In genomic region chr15:41283653-41284424, GRCh38 we compare ENCODE assay signal across 1 cellular context.
TF ChIP-seq lines count a peak whose summit lies in the region.

No MANE protein-coding gene starts in this region.

TF ChIP-seq in HepG2, 621 proteins besides CTCF, POLR2A, EP300 and RAD21 (continued from another document and continues in another):
- TF ChIP-seq ATF2 (CRISPR knock-in tag; IDR thresholded peaks at IDR 0.05), result 0 out of 2 replicates have a peak, but pooled peaks have one; percentile 20
- TF ChIP-seq TFDP2 (CRISPR knock-in tag; IDR thresholded peaks at IDR 0.05), result peak; percentile 98
- no peak for TF ChIP-seq TAF15 (IDR thresholded peaks at IDR 0.05; ENCODE audit: low read depth, low read length, poor library complexity, severe bottlenecking)
- TF ChIP-seq TIGD3 (CRISPR knock-in tag; IDR thresholded peaks at IDR 0.05; ENCODE audit: borderline replicate concordance), result no peak
- TF ChIP-seq ZMYM4 (CRISPR knock-in tag; IDR thresholded peaks at IDR 0.05), result peak; percentile 66; the same call in 1 of the 2 replicates
- peak; percentile 89 for TF ChIP-seq ARID4A (CRISPR knock-in tag; IDR thresholded peaks at IDR 0.05; ENCODE audit: borderline replicate concordance)
- TF ChIP-seq FOSL2 (CRISPR knock-in tag; IDR thresholded peaks at IDR 0.05), result peak; percentile 26; the same call in 1 of the 2 replicates
- no peak for TF ChIP-seq MIER2 (CRISPR knock-in tag; IDR thresholded peaks at IDR 0.05)
- TF ChIP-seq CBX2 (IDR thresholded peaks at IDR 0.05; ENCODE audit: low read depth, low read length), result no peak
- TF ChIP-seq CBX2 (CRISPR knock-in tag; IDR thresholded peaks at IDR 0.05; ENCODE audit: low read depth), result no peak
- TF ChIP-seq MEF2D (CRISPR knock-in tag; IDR thresholded peaks at IDR 0.05), result peak; percentile 59
- TF ChIP-seq LRRFIP1 (CRISPR knock-in tag; conservative IDR thresholded peaks at IDR 0.05), result peak; percentile 68; the same call in 1 of the 2 replicates
- peak; percentile 94 for TF ChIP-seq UBTF (CRISPR knock-in tag; IDR thresholded peaks at IDR 0.05)
- TF ChIP-seq HDAC6 (IDR thresholded peaks at IDR 0.05; ENCODE audit: low read depth, low read length), result no peak
- TF ChIP-seq MYPOP (CRISPR knock-in tag; IDR thresholded peaks at IDR 0.05), result peak; percentile 33; the same call in 1 of the 2 replicates
- no peak for TF ChIP-seq SAFB2 (CRISPR knock-in tag; IDR thresholded peaks at IDR 0.05; ENCODE audit: borderline replicate concordance, low read depth)
- TF ChIP-seq CCDC6 (CRISPR knock-in tag; IDR thresholded peaks at IDR 0.05), result no peak; the same call in 1 of the 2 replicates
- peak; percentile 77; the same call in 1 of the 2 replicates for TF ChIP-seq ZNF547 (CRISPR knock-in tag; IDR thresholded peaks at IDR 0.05)
- TF ChIP-seq NBN (conservative IDR thresholded peaks at IDR 0.05), result no peak
- TF ChIP-seq JDP2 (CRISPR knock-in tag; IDR thresholded peaks at IDR 0.05; ENCODE audit: borderline replicate concordance), result no peak
- TF ChIP-seq ZSCAN20 (CRISPR knock-in tag; IDR thresholded peaks at IDR 0.05; ENCODE audit: borderline replicate concordance), result no peak
- TF ChIP-seq STAT5B (CRISPR knock-in tag; IDR thresholded peaks at IDR 0.05), result peak; percentile 49; the same call in 1 of the 2 replicates
- peak; percentile 98 for TF ChIP-seq E2F1 (CRISPR knock-in tag; IDR thresholded peaks at IDR 0.05)
- no peak for TF ChIP-seq SETDB1 (CRISPR knock-in tag; IDR thresholded peaks at IDR 0.05; ENCODE audit: borderline replicate concordance)
- no peak for TF ChIP-seq ARNT2 (CRISPR knock-in tag; IDR thresholded peaks at IDR 0.05; ENCODE audit: low read depth)
- TF ChIP-seq ZBTB26 (CRISPR knock-in tag; IDR thresholded peaks at IDR 0.05; ENCODE audit: borderline replicate concordance), result 0 out of 2 replicates have a peak, but pooled peaks have one; percentile 50
- 0 out of 2 replicates have a peak, but pooled peaks have one; percentile 26 for TF ChIP-seq EEA1 (CRISPR knock-in tag; IDR thresholded peaks at IDR 0.05; ENCODE audit: borderline replicate concordance)
- no peak for TF ChIP-seq NR2C2 (CRISPR knock-in tag; IDR thresholded peaks at IDR 0.05; ENCODE audit: borderline replicate concordance)
- no peak for TF ChIP-seq HMG20A (CRISPR knock-in tag; IDR thresholded peaks at IDR 0.05; ENCODE audit: borderline replicate concordance)
- TF ChIP-seq NFE2L2 (IDR thresholded peaks at IDR 0.05; ENCODE audit: low read length), result no peak
- TF ChIP-seq ZNF441 (CRISPR knock-in tag; IDR thresholded peaks at IDR 0.05; ENCODE audit: borderline replicate concordance), result 0 out of 2 replicates have a peak, but pooled peaks have one; percentile 48
- TF ChIP-seq NR1H2 (CRISPR knock-in tag; IDR thresholded peaks at IDR 0.05; ENCODE audit: borderline replicate concordance, low read depth), result no peak
- TF ChIP-seq ZMAT3 (CRISPR knock-in tag; conservative IDR thresholded peaks at IDR 0.05), result peak; percentile 81
- no peak for TF ChIP-seq ZNF510 (CRISPR knock-in tag; IDR thresholded peaks at IDR 0.05; ENCODE audit: low read depth)
- TF ChIP-seq NFAT5 (CRISPR knock-in tag; IDR thresholded peaks at IDR 0.05), result peak; percentile 69
